8 cellular contexts compared by ENCODE assay signal in the genomic region with DNA sequence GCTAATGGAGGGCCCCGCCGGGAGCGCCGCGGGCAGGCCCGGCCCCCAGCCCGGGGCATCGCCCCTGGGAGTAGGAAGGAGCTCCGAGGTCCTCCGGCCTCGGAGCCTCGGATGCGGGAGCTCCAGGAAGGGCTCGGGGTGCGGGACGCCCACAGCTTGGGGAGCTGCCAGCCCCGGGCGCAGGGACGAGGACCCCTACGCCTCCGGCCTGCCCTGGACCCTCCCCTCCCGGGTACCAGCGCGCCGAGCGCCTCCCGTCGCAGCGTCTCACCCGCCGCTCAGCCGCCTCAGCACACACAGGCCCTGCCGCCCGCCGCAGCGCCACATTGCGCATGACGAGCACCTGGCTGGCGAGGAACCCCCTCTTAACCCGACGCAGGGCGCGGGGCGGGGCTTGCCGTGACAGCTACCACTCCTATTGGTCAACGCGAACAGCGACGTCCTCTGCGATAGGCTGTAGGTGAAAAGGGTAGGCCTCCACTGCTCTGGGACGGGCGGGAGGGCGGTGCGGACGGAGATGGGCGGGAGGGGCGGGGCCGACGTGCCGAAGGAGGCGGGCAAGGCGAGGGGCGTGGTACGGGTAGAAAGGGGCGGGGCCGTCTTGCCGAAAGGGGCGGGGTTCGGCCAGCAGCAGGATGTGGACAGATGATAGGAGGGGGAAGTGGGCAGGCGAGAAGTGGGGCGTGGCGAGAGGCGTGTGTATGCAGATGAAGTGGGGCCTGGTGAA. TPM values are rescaled to one million over a fixed set of nuclear protein-coding genes. Genes with fewer than 3 reads are reported as not detected.
DNase-seq lines count a peak whose midpoint lies in the region; ATAC-seq and TF ChIP-seq lines count a peak whose summit lies in the region.

A gene with protein sequence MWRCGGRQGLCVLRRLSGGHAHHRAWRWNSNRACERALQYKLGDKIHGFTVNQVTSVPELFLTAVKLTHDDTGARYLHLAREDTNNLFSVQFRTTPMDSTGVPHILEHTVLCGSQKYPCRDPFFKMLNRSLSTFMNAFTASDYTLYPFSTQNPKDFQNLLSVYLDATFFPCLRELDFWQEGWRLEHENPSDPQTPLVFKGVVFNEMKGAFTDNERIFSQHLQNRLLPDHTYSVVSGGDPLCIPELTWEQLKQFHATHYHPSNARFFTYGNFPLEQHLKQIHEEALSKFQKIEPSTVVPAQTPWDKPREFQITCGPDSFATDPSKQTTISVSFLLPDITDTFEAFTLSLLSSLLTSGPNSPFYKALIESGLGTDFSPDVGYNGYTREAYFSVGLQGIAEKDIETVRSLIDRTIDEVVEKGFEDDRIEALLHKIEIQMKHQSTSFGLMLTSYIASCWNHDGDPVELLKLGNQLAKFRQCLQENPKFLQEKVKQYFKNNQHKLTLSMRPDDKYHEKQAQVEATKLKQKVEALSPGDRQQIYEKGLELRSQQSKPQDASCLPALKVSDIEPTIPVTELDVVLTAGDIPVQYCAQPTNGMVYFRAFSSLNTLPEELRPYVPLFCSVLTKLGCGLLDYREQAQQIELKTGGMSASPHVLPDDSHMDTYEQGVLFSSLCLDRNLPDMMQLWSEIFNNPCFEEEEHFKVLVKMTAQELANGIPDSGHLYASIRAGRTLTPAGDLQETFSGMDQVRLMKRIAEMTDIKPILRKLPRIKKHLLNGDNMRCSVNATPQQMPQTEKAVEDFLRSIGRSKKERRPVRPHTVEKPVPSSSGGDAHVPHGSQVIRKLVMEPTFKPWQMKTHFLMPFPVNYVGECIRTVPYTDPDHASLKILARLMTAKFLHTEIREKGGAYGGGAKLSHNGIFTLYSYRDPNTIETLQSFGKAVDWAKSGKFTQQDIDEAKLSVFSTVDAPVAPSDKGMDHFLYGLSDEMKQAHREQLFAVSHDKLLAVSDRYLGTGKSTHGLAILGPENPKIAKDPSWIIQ (minus strand): TSS at position 337 of the 727 bp plus-strand sequence. CDS start 10 bp downstream, at position 327.

- H3K9me3 ChIP-seq in left ventricle myocardium inferior (replicated peaks), result no peaks in the 10 kb centered on the region
- no peaks in the 10 kb centered on the region for H3K9me3 ChIP-seq in prostate gland

- TF ChIP-seq POLR2A in prostate gland (IDR thresholded peaks at IDR 0.05), result peak; percentile 99

- intact Hi-C loops in T-helper 1 cell treated with Interleukin-12 subunit alpha and Interleukin-12 subunit beta and Interleukin-4 antibody, amounts not matched to agents 30 ng/mL and 1 ng/mL, for 36 hours (cut with micrococcal nuclease), result loop anchor here (1.0 to 2.0 kb wide), 5 partner anchors 25 to 610 kb away; a partner anchor contains a TSS
- intact Hi-C loops in left ventricle myocardium inferior (cut with micrococcal nuclease), result no loop called here
- intact Hi-C loops in prostate gland (cut with DNase I), result loop anchor here (5.0 kb wide), 1 partner anchor 105 kb away; a partner anchor contains a TSS

- H3K4me3 ChIP-seq in left ventricle myocardium inferior (peak within 1 kb of the TSS; percentile 82), prostate gland (peak within 1 kb of the TSS; percentile 68 to 69), urinary bladder (ENCODE audit: low read depth, low read length) (peak within 1 kb of the TSS; percentile 73)

- H3K4me1 ChIP-seq in left ventricle myocardium inferior (peaks cover 23% of the 10 kb centered on the region), prostate gland (replicated peaks) (no peaks in the 10 kb centered on the region), urinary bladder (ENCODE audit: insufficient read depth) (peaks cover 1% of the 10 kb centered on the region)

- peak within 1 kb of the TSS; percentile 89 for H3K27ac ChIP-seq in left ventricle myocardium inferior (replicated peaks)
- peak within 1 kb of the TSS; percentile 75 to 85 for H3K27ac ChIP-seq in prostate gland
- H3K27ac ChIP-seq in urinary bladder (ENCODE audit: low read depth), result peak within 1 kb of the TSS; percentile 88

- TF ChIP-seq CTCF in GM13976 (IDR thresholded peaks at IDR 0.05; ENCODE audit: borderline replicate concordance, control extremely low read depth, extremely low read depth, insufficient read depth, missing control alignments) (no peak), left ventricle myocardium inferior (IDR thresholded peaks at IDR 0.05; ENCODE audit: borderline replicate concordance) (no peak), prostate gland (IDR thresholded peaks at IDR 0.05) (peak in 2 of 4 experiments; percentile 15 to 32)

- H3K27me3 ChIP-seq in left ventricle myocardium inferior (ENCODE audit: low read depth) (no peaks in the 10 kb centered on the region), prostate gland (replicated peaks; ENCODE audit: insufficient read depth) (no peaks in the 10 kb centered on the region)

- H3K36me3 ChIP-seq in left ventricle myocardium inferior (peaks cover 25% of the 10 kb centered on the region), prostate gland (peaks cover 0 to 3% of the 10 kb centered on the region in 2 donors), urinary bladder (ENCODE audit: insufficient read depth) (peaks cover 2% of the 10 kb centered on the region)

- in situ Hi-C loops in GM13976 (cut with MboI; ENCODE audit: low sequenced_read_pairs, unreplicated experiment), result no loop called here

- ATAC-seq in HG02870 (IDR thresholded peaks at IDR 0.05; ENCODE audit: unreplicated experiment), result peak; percentile 98

- peak; percentile 98 for DNase-seq in GM13976 (ENCODE audit: low spot score)
- peak; percentile 100 for DNase-seq in NCI-H146 treated with DMSO at 0.1 percent for 48 hours (lab: John Stamatoyannopoulos, UW; ENCODE audit: unreplicated experiment)
- DNase-seq in amniotic stem cell (lab: John Stamatoyannopoulos, UW), result peak; percentile 97
- DNase-seq in left ventricle myocardium inferior, result peak; percentile 99
- DNase-seq in prostate gland (ENCODE audit: low spot score), result peak; percentile 99

- under 1% methylated on average over 73 of the region's 73 CpGs for WGBS in prostate gland
- under 1% methylated on average over 73 of the region's 73 CpGs for WGBS in urinary bladder

RNA-seq across cellular contexts. Expression of the gene that starts here (rescaled TPM):
- total RNA-seq in T-helper 1 cell treated with Interleukin-12 subunit alpha and Interleukin-12 subunit beta and Interleukin-4 antibody, amounts not matched to agents 30 ng/mL and 1 ng/mL, for 36 hours, result 54.9 and 58.6 TPM in 2 replicates
- total RNA-seq in left ventricle myocardium inferior, result 91.4 TPM
- 100 to 1,000 TPM in 1 of 2 donors, 10 to 100 TPM in 1; 47.7 to 103 TPM for total RNA-seq in prostate gland
- 46.6 TPM for total RNA-seq in urinary bladder
- polyA plus RNA-seq in urinary bladder, result 61.2 TPM

Comparison
In these comparisons a context has a peak if more than half of its experiments do, and no peak if none do; other contexts are left out.
1. Peak in every context shown above with its lines: DNase-seq, ATAC-seq, H3K4me3 ChIP-seq and H3K27ac ChIP-seq.